ENCODE assay signal across 7 cellular contexts in genomic region chr6:34263484-34263883, GRCh38. TPM values are rescaled to one million over a fixed set of nuclear protein-coding genes. Genes with fewer than 3 reads are reported as not detected.
DNase-seq lines count a peak whose midpoint lies in the region; ATAC-seq, FAIRE-seq and TF ChIP-seq lines count a peak whose summit lies in the region.
"Not testable (repeated sequence)": the region's sequence is repeated elsewhere in the genome, so short reads cannot be mapped to it uniquely, and the experiment has no call there.

No MANE protein-coding gene starts in this region.

- not testable (repeated sequence) for H3K79me1 ChIP-seq in H9 (ENCODE audit: insufficient read depth, low read depth, low read length, poor library complexity, severe bottlenecking)

- not testable (repeated sequence) for H3K23ac ChIP-seq in H9 (ENCODE audit: insufficient read length, low read depth, low read length)

- H3K4ac ChIP-seq in H9 (ENCODE audit: low read depth, low read length), result not testable (repeated sequence)

- H2BK12ac ChIP-seq in H9 (ENCODE audit: insufficient read length, low read depth, low read length), result not testable (repeated sequence)

- not testable (repeated sequence) for BruUV-seq in K562 (replicated peaks; lab: Mats Ljungman, UMichigan); HepG2 (replicated peaks; lab: Mats Ljungman, UMichigan)

- not testable (repeated sequence) for DNase-seq in GM13976 (ENCODE audit: low spot score); GM23338 (ENCODE audit: low spot score); H9; K562 (ENCODE audit: extremely low read depth in 1 of 4, low spot score in 3 of 4); endodermal cell; endothelial cell (ENCODE audit: low spot score); HepG2 (ENCODE audit: low spot score)

- not testable (repeated sequence) for H3K4me1 ChIP-seq in GM23338 (ENCODE audit: insufficient read depth); H9 (ENCODE audit: insufficient read depth, low read length); K562 (replicated peaks in 1 of 2; ENCODE audit: control insufficient read depth in 2 of 2, insufficient read depth in 2 of 2, low read length in 2 of 2); endodermal cell (ENCODE audit: control insufficient read depth, insufficient read depth, low read length); HepG2 (ENCODE audit: insufficient read depth, low read length)

- TF ChIP-seq RAD21 in K562 (CRISPR knock-in tag; conservative IDR thresholded peaks at IDR 0.05 in 1 of 2, IDR thresholded peaks at IDR 0.05 in 1 of 2); HepG2 (CRISPR knock-in tag; IDR thresholded peaks at IDR 0.05): not testable (repeated sequence)

- WGBS in H9 (ENCODE audit: extremely low coverage, insufficient read length, low lambda C conversion rate), result no CpG with 5 or more reads among the region's 23 CpGs
- 98% methylated on average over 23 of the region's 23 CpGs for WGBS in K562 (ENCODE audit: insufficient coverage, low coverage, missing lambda C conversion rate)
- 96% methylated on average over 11 to 23 of the region's 23 CpGs for WGBS in endodermal cell (ENCODE audit: insufficient coverage in 1 of 2, insufficient read length in 1 of 2), 2 experiments
- WGBS in HepG2 (ENCODE audit: low lambda C conversion rate), result 90% methylated on average over 23 of the region's 23 CpGs

- not testable (repeated sequence) for H4K20me1 ChIP-seq in GM23338 (replicated peaks; ENCODE audit: insufficient read depth); H9 (ENCODE audit: control insufficient read depth, insufficient read depth, insufficient read length); K562 (replicated peaks; ENCODE audit: control insufficient read depth, insufficient read depth, low read length); HepG2 (ENCODE audit: insufficient read depth, low read length)

- CTCF ChIA-PET in K562 (lab: Yijun Ruan, JAX; ENCODE audit: low intra/inter-chr PET ratio); HepG2 (lab: Yijun Ruan, JAX; ENCODE audit: low intra/inter-chr PET ratio, low total read pairs): not testable (repeated sequence)

- H3K27me3 ChIP-seq in GM23338 (ENCODE audit: insufficient read depth); H9 (ENCODE audit: insufficient read depth, low read length); K562 (ENCODE audit: control insufficient read depth in 2 of 2, insufficient read depth in 2 of 2, low read length in 2 of 2); endodermal cell (ENCODE audit: control insufficient read depth, insufficient read depth, low read length, poor library complexity, severe bottlenecking); HepG2 (ENCODE audit: control insufficient read depth in 1 of 2, insufficient read depth in 2 of 2, low read length in 2 of 2): not testable (repeated sequence)

- not testable (repeated sequence) for H2BK20ac ChIP-seq in H9 (ENCODE audit: low read depth, low read length, poor library complexity, severe bottlenecking)

- not testable (repeated sequence) for H2BK5ac ChIP-seq in H9 (ENCODE audit: insufficient read length, low read length)

- not testable (repeated sequence) for H3K4me2 ChIP-seq in GM23338; H9 (ENCODE audit: insufficient read depth, insufficient read length, low read length); K562 (ENCODE audit: insufficient read depth, low read length); HepG2 (ENCODE audit: low read depth, low read length)

- H4K5ac ChIP-seq in H9 (ENCODE audit: insufficient read length, low read depth, low read length), result not testable (repeated sequence)

- H3K36me3 ChIP-seq in GM23338 (ENCODE audit: insufficient read depth); K562 (ENCODE audit: control insufficient read depth, insufficient read depth, low read length); endodermal cell (ENCODE audit: control insufficient read depth, insufficient read depth, low read length); HepG2 (replicated peaks in 1 of 2; ENCODE audit: control insufficient read depth in 1 of 2, insufficient read depth in 2 of 2, low read length in 2 of 2): not testable (repeated sequence)

- not testable (repeated sequence) for H3K23me2 ChIP-seq in H9 (ENCODE audit: insufficient read length, low read depth, low read length, poor library complexity, severe bottlenecking)

- H3K4me1 Mint-ChIP-seq in GM23338; H9; endodermal cell; endothelial cell (ENCODE audit: unreplicated experiment): not testable (repeated sequence)

- ATAC-seq in GM23338, K562, HepG2: not testable (repeated sequence)

- not testable (repeated sequence) for H3T11ph ChIP-seq in H9 (ENCODE audit: low read length)

- H2AFZ ChIP-seq in GM23338; H9 (ENCODE audit: low read length); K562 (ENCODE audit: low read depth, low read length); HepG2 (ENCODE audit: low read length): not testable (repeated sequence)

- H4K8ac ChIP-seq in H9 (replicated peaks; ENCODE audit: insufficient read length, low read depth, low read length), result not testable (repeated sequence)

- H3K36me3 Mint-ChIP-seq in GM23338 (ENCODE audit: low read depth), result peaks cover 22% of the 10 kb centered on the region
- peaks cover 8 to 18% (median 13%) of the 10 kb centered on the region in 3 experiments for H3K36me3 Mint-ChIP-seq in H9 (ENCODE audit: insufficient read depth in 1 of 3, low read depth in 3 of 3)
- H3K36me3 Mint-ChIP-seq in endodermal cell (ENCODE audit: low read depth), result not testable (repeated sequence)
- H3K36me3 Mint-ChIP-seq in endothelial cell (ENCODE audit: low read depth, unreplicated experiment), result peaks cover 31% of the 10 kb centered on the region

- not testable (repeated sequence) for H2AK5ac ChIP-seq in H9 (ENCODE audit: insufficient read length, low read length)

- H2BK15ac ChIP-seq in H9 (ENCODE audit: low read depth, low read length), result not testable (repeated sequence)

- H3K9me1 ChIP-seq in K562 (ENCODE audit: control insufficient read depth, insufficient read depth, low read length), result not testable (repeated sequence)

- intact Hi-C loops in K562 (cut with micrococcal nuclease); HepG2 (cut with micrococcal nuclease; ENCODE audit: unreplicated experiment): not testable (repeated sequence)

- not testable (repeated sequence) for H3K9ac ChIP-seq in H9 (ENCODE audit: extremely low read depth, insufficient read length, low read length); K562 (ENCODE audit: insufficient read depth in 1 of 2, low read depth in 2 of 2, low read length in 2 of 2); endodermal cell (ENCODE audit: extremely low read depth, low read length, poor library complexity, severe bottlenecking); HepG2 (ENCODE audit: insufficient read depth, low read depth, low read length)

- not testable (repeated sequence) for H3K18ac ChIP-seq in H9 (ENCODE audit: insufficient read length, low read depth, low read length)

- H3K9me3 ChIP-seq in H9 (ENCODE audit: control insufficient read depth, low read depth, low read length); HepG2 (ENCODE audit: low read length): not testable (repeated sequence)
- peaks cover 12% of the 10 kb centered on the region for H3K9me3 ChIP-seq in K562 (replicated peaks; ENCODE audit: control insufficient read depth, insufficient read depth, low read depth, low read length)
- H3K9me3 ChIP-seq in endodermal cell (ENCODE audit: control insufficient read depth, low read length), result peaks cover 22% of the 10 kb centered on the region

- H3K27me3 Mint-ChIP-seq in GM23338 (ENCODE audit: insufficient read depth, low read depth, poor library complexity); H9 (ENCODE audit: low read depth); endodermal cell (ENCODE audit: insufficient read depth); endothelial cell (ENCODE audit: unreplicated experiment): not testable (repeated sequence)

- H3F3A ChIP-seq in GM23338 (replicated peaks; ENCODE audit: low read depth), result not testable (repeated sequence)

- not testable (repeated sequence) for H3K14ac ChIP-seq in H9 (ENCODE audit: insufficient read depth, low read length)

- not testable (repeated sequence) for FAIRE-seq in K562 (lab: Jason Lieb, UNC); HepG2 (lab: Jason Lieb, UNC)

- not testable (repeated sequence) for H3K27ac Mint-ChIP-seq in GM23338; H9; endodermal cell; endothelial cell (ENCODE audit: unreplicated experiment)

- not testable (repeated sequence) for TF ChIP-seq POLR2A in K562 (conservative IDR thresholded peaks at IDR 0.05); HepG2 (IDR thresholded peaks at IDR 0.05; ENCODE audit: insufficient read depth in 1 of 2, low read depth in 2 of 2, low read length in 2 of 2)

- not testable (repeated sequence) for H3K27ac ChIP-seq in GM23338 (ENCODE audit: low read depth); H9 (ENCODE audit: insufficient read length, low read depth, low read length); K562 (ENCODE audit: extremely low read depth, low read depth, low read length); endodermal cell (ENCODE audit: low read depth, low read length); HepG2 (ENCODE audit: extremely low read length, insufficient read depth, low read length)

- not testable (repeated sequence) for H4K91ac ChIP-seq in H9 (ENCODE audit: insufficient read length, low read depth, low read length)

- in situ Hi-C loops in GM13976 (cut with MboI; ENCODE audit: low sequenced_read_pairs, unreplicated experiment), result loop anchor here (10.0 kb wide), 1 partner anchor 121 kb away; no protein-coding TSS in a partner anchor
- in situ Hi-C loops in K562 (cut with MboI); HepG2 (cut with HindIII; ENCODE audit: extremely low pct_ligation_motif_present, low pct_unique_long_range_greater_than_20kb): not testable (repeated sequence)

- H3K56ac ChIP-seq in H9 (ENCODE audit: insufficient read length, low read depth, low read length), result not testable (repeated sequence)

- not testable (repeated sequence) for H2BK120ac ChIP-seq in H9 (ENCODE audit: low read depth, low read length, poor library complexity, severe bottlenecking)

- H3K79me2 ChIP-seq in GM23338 (replicated peaks; ENCODE audit: insufficient read depth); H9 (ENCODE audit: insufficient read depth, low read length); K562 (ENCODE audit: control insufficient read depth, insufficient read depth, low read length); HepG2 (ENCODE audit: insufficient read depth, low read length): not testable (repeated sequence)

- POLR2A ChIA-PET in K562 (lab: Yijun Ruan, JAX); HepG2 (lab: Yijun Ruan, JAX): not testable (repeated sequence)

- H3K9me3 Mint-ChIP-seq in GM23338 (peaks cover 25% of the 10 kb centered on the region), H9 (peaks cover 18 to 27% of the 10 kb centered on the region in 2 experiments), endodermal cell (peaks cover 38% of the 10 kb centered on the region)
- H3K9me3 Mint-ChIP-seq in endothelial cell (ENCODE audit: unreplicated experiment), result not testable (repeated sequence)

- not testable (repeated sequence) for H3K4me3 ChIP-seq in GM23338; K562; endodermal cell (ENCODE audit: low read length); HepG2 (replicated peaks in 1 of 3; ENCODE audit: insufficient read depth in 1 of 3, low read depth in 2 of 3, low read length in 3 of 3)

- TF ChIP-seq CTCF in GM13976 (IDR thresholded peaks at IDR 0.05; ENCODE audit: borderline replicate concordance, control extremely low read depth, extremely low read depth, insufficient read depth, missing control alignments) (peak; percentile 0), GM23338 (conservative IDR thresholded peaks at IDR 0.05; ENCODE audit: low read depth in 2 of 2) (peak; percentile 30 to 31), H9 (conservative IDR thresholded peaks at IDR 0.05) (peak; percentile 25; the same call in 2 of the 3 replicates), endodermal cell (conservative IDR thresholded peaks at IDR 0.05) (peak; percentile 8)
- TF ChIP-seq CTCF in K562 (IDR thresholded peaks at IDR 0.05 in 2 of 3, conservative IDR thresholded peaks at IDR 0.05 in 1 of 3; ENCODE audit: insufficient read depth in 2 of 3, low read depth in 1 of 3, low read length in 3 of 3); endothelial cell (IDR thresholded peaks at IDR 0.05; ENCODE audit: unreplicated experiment); HepG2 (CRISPR knock-in tag; IDR thresholded peaks at IDR 0.05): not testable (repeated sequence)

- H3K4me3 Mint-ChIP-seq in GM23338, H9, endodermal cell: not testable (repeated sequence)
- H3K4me3 Mint-ChIP-seq in endothelial cell (ENCODE audit: unreplicated experiment), result peak overlapping the region; percentile 51

- TF ChIP-seq EP300 in K562 (IDR thresholded peaks at IDR 0.05; ENCODE audit: low read length); HepG2 (IDR thresholded peaks at IDR 0.05; ENCODE audit: low read depth in 2 of 2, low read length in 2 of 2); HepG2 (CRISPR knock-in tag; IDR thresholded peaks at IDR 0.05; ENCODE audit: borderline replicate concordance): not testable (repeated sequence)

- H3K9me2 ChIP-seq in GM23338 (ENCODE audit: insufficient read depth), result not testable (repeated sequence)

RNA-seq across cellular contexts. Expression of gene SMIM29, which starts 14.7 kb away (rescaled TPM):
- 5.0 and 9.0 TPM in 2 replicates for total RNA-seq in GM23338 (2014; rRNA removed; shearing (Covaris generic))
- polyA plus RNA-seq in GM23338 (2016; fragmentation: Nextera tagmentation; extraction: Ambion mirVana) (15.9 and 17.0 TPM in 2 replicates), K562 (2011; rRNA removed) (29.1 and 74.4 TPM in 2 replicates), K562 (2014; fragmentation: Illumina TruSeq; extraction: Trizol) (20.9 and 39.0 TPM in 2 replicates), K562 (2014; fragmentation: Nextera tagmentation; extraction: Ambion mirVana) (10 to 100 TPM; 13.1 to 13.7 TPM), K562 (2014; rRNA removed) (34.9 and 36.7 TPM in 2 replicates), HepG2 (2011; rRNA removed) (8.8 and 11.9 TPM in 2 replicates)
- total RNA-seq in H9 (2021) (5.1 and 5.4 TPM in 2 replicates), K562 (2014; rRNA removed) (31.8 and 42.1 TPM in 2 replicates), K562 (2014; rRNA removed; fragmentation: Illumina TruSeq; extraction: Trizol) (4.6 and 6.5 TPM in 2 replicates), K562 (2015; rRNA removed; fragmentation: Illumina TruSeq; extraction: Trizol) (18.2 and 21.9 TPM in 2 replicates), K562 (2021) (30.1 and 35.5 TPM in 2 replicates), endodermal cell (1 to 10 TPM; 7.2 to 7.9 TPM), endothelial cell (ENCODE audit: unreplicated experiment) (44.3 TPM), HepG2 (2016; rRNA removed; fragmentation: Illumina TruSeq; extraction: Trizol) (11.2 and 15.3 TPM in 2 replicates)
- total RNA-seq in K562 (2011; cell fraction: chromatin; rRNA removed; ENCODE audit: low replicate concordance), result 9.6 and 43.3 TPM in 2 replicates
- 62.9 and 65.8 TPM in 2 replicates for total RNA-seq in K562 (2011; cell fraction: nucleolus; rRNA removed)
- 33.6 and 43.7 TPM in 2 replicates for total RNA-seq in K562 (2011; cell fraction: nucleoplasm; rRNA removed)
- polyA plus RNA-seq in K562 (2011; cell fraction: cytosol; rRNA removed), result 106 and 151 TPM in 2 replicates
- 87.3 and 88.9 TPM in 2 replicates for polyA plus RNA-seq in K562 (2011; cell fraction: nucleus; rRNA removed)
- 43.9 and 73.7 TPM in 2 replicates for polyA plus RNA-seq in K562 (2012)
- polyA minus RNA-seq in K562 (2011; rRNA and poly(A)+ RNA removed), result 10.5 and 14.6 TPM in 2 replicates
- polyA minus RNA-seq in K562 (2011; cell fraction: cytosol; rRNA and poly(A)+ RNA removed), result 18.3 and 35.8 TPM in 2 replicates
- polyA minus RNA-seq in K562 (2011; cell fraction: nucleus; rRNA and poly(A)+ RNA removed), result 43.4 and 63.9 TPM in 2 replicates
- polyA plus RNA-seq in endodermal cell (2013, experiment 1 of 2), result 16.4 TPM
- polyA plus RNA-seq in endodermal cell (2013, experiment 2 of 2), result 14.3 TPM
- 78.6 and 81.3 TPM in 2 replicates for total RNA-seq in HepG2 (2016; cell fraction: cytosol; rRNA removed; fragmentation: Illumina TruSeq; extraction: Trizol; ENCODE audit: low read depth)
- total RNA-seq in HepG2 (2016; cell fraction: insoluble cytoplasmic fraction; rRNA removed; fragmentation: Illumina TruSeq; extraction: Trizol), result 9.2 and 15.5 TPM in 2 replicates
- total RNA-seq in HepG2 (2016; cell fraction: membrane; rRNA removed; fragmentation: Illumina TruSeq; extraction: Trizol), result 58.3 and 62.1 TPM in 2 replicates
- total RNA-seq in HepG2 (2016; cell fraction: nucleus; rRNA removed; fragmentation: Illumina TruSeq; extraction: Trizol), result 7.2 and 10.1 TPM in 2 replicates
- polyA plus RNA-seq in HepG2 (2011; cell fraction: cytosol; rRNA removed), result 9.0 and 13.2 TPM in 2 replicates
- polyA plus RNA-seq in HepG2 (2011; cell fraction: nucleus; rRNA removed), result 14.4 and 18.0 TPM in 2 replicates
- 3.4 and 5.5 TPM in 2 replicates for polyA plus RNA-seq in HepG2 (2012)
- 91.0 and 94.0 TPM in 2 replicates for polyA plus RNA-seq in HepG2 (2016; cell fraction: cytosol; fragmentation: Illumina TruSeq; extraction: Trizol; ENCODE audit: low read depth)
- 9.6 and 11.4 TPM in 2 replicates for polyA plus RNA-seq in HepG2 (2016; cell fraction: insoluble cytoplasmic fraction; fragmentation: Illumina TruSeq; extraction: Trizol; ENCODE audit: low read depth)
- 61.6 and 63.3 TPM in 2 replicates for polyA plus RNA-seq in HepG2 (2016; cell fraction: membrane; fragmentation: Illumina TruSeq; extraction: Trizol; ENCODE audit: low read depth)
- 13.3 and 16.8 TPM in 2 replicates for polyA plus RNA-seq in HepG2 (2016; cell fraction: nucleus; fragmentation: Illumina TruSeq; extraction: Trizol; ENCODE audit: insufficient read depth, low read depth)
- polyA minus RNA-seq in HepG2 (2011; rRNA and poly(A)+ RNA removed; ENCODE audit: low replicate concordance), result 13.5 and 15.5 TPM in 2 replicates
- polyA minus RNA-seq in HepG2 (2011; cell fraction: cytosol; rRNA and poly(A)+ RNA removed), result 3.9 and 4.0 TPM in 2 replicates
- polyA minus RNA-seq in HepG2 (2011; cell fraction: nucleus; rRNA and poly(A)+ RNA removed), result 5.6 and 6.4 TPM in 2 replicates

RNA-seq across cellular contexts. Expression of gene HMGA1, which starts 26.8 kb away (rescaled TPM):
- total RNA-seq in GM23338 (2014; rRNA removed; shearing (Covaris generic)), result 1,700 and 2,052 TPM in 2 replicates
- polyA plus RNA-seq in GM23338 (2016; fragmentation: Nextera tagmentation; extraction: Ambion mirVana) (1,386 and 1,411 TPM in 2 replicates), K562 (2011; rRNA removed) (205 and 451 TPM in 2 replicates), K562 (2014; fragmentation: Illumina TruSeq; extraction: Trizol) (1,608 and 1,897 TPM in 2 replicates), K562 (2014; fragmentation: Nextera tagmentation; extraction: Ambion mirVana) (10 to 100 TPM; 27.8 to 58.8 TPM), K562 (2014; rRNA removed) (1,026 and 1,125 TPM in 2 replicates), HepG2 (2011; rRNA removed) (110 and 117 TPM in 2 replicates)
- total RNA-seq in H9 (2021) (2,116 and 2,191 TPM in 2 replicates), K562 (2014; rRNA removed) (1,004 and 1,256 TPM in 2 replicates), K562 (2014; rRNA removed; fragmentation: Illumina TruSeq; extraction: Trizol) (270 and 326 TPM in 2 replicates), K562 (2015; rRNA removed; fragmentation: Illumina TruSeq; extraction: Trizol) (594 and 609 TPM in 2 replicates), K562 (2021) (1,947 and 1,950 TPM in 2 replicates), endodermal cell (1,000 to 10,000 TPM; 1,306 to 1,595 TPM), endothelial cell (ENCODE audit: unreplicated experiment) (528 TPM), HepG2 (2016; rRNA removed; fragmentation: Illumina TruSeq; extraction: Trizol) (145 and 150 TPM in 2 replicates)
- 30.6 and 67.6 TPM in 2 replicates for total RNA-seq in K562 (2011; cell fraction: chromatin; rRNA removed; ENCODE audit: low replicate concordance)
- total RNA-seq in K562 (2011; cell fraction: nucleolus; rRNA removed), result 97.4 and 98.8 TPM in 2 replicates
- 112 and 202 TPM in 2 replicates for total RNA-seq in K562 (2011; cell fraction: nucleoplasm; rRNA removed)
- polyA plus RNA-seq in K562 (2011; cell fraction: cytosol; rRNA removed), result 348 and 767 TPM in 2 replicates
- 229 and 367 TPM in 2 replicates for polyA plus RNA-seq in K562 (2011; cell fraction: nucleus; rRNA removed)
- polyA plus RNA-seq in K562 (2012), result 830 and 1,263 TPM in 2 replicates
- 66.3 and 71.3 TPM in 2 replicates for polyA minus RNA-seq in K562 (2011; rRNA and poly(A)+ RNA removed)
- 364 and 449 TPM in 2 replicates for polyA minus RNA-seq in K562 (2011; cell fraction: cytosol; rRNA and poly(A)+ RNA removed)
- 49.0 and 60.6 TPM in 2 replicates for polyA minus RNA-seq in K562 (2011; cell fraction: nucleus; rRNA and poly(A)+ RNA removed)
- 1,230 TPM for polyA plus RNA-seq in endodermal cell (2013, experiment 1 of 2)
- polyA plus RNA-seq in endodermal cell (2013, experiment 2 of 2), result 1,159 TPM
- total RNA-seq in HepG2 (2016; cell fraction: cytosol; rRNA removed; fragmentation: Illumina TruSeq; extraction: Trizol; ENCODE audit: low read depth), result 82.4 and 94.2 TPM in 2 replicates
- 136 and 144 TPM in 2 replicates for total RNA-seq in HepG2 (2016; cell fraction: insoluble cytoplasmic fraction; rRNA removed; fragmentation: Illumina TruSeq; extraction: Trizol)
- 218 and 242 TPM in 2 replicates for total RNA-seq in HepG2 (2016; cell fraction: membrane; rRNA removed; fragmentation: Illumina TruSeq; extraction: Trizol)
- 54.7 and 67.6 TPM in 2 replicates for total RNA-seq in HepG2 (2016; cell fraction: nucleus; rRNA removed; fragmentation: Illumina TruSeq; extraction: Trizol)
- polyA plus RNA-seq in HepG2 (2011; cell fraction: cytosol; rRNA removed), result 75.3 and 119 TPM in 2 replicates
- 94.8 and 98.5 TPM in 2 replicates for polyA plus RNA-seq in HepG2 (2011; cell fraction: nucleus; rRNA removed)
- polyA plus RNA-seq in HepG2 (2012), result 124 and 156 TPM in 2 replicates
- polyA plus RNA-seq in HepG2 (2016; cell fraction: cytosol; fragmentation: Illumina TruSeq; extraction: Trizol; ENCODE audit: low read depth), result 263 TPM in 2 replicates
- polyA plus RNA-seq in HepG2 (2016; cell fraction: insoluble cytoplasmic fraction; fragmentation: Illumina TruSeq; extraction: Trizol; ENCODE audit: low read depth), result 365 and 450 TPM in 2 replicates
- 531 and 581 TPM in 2 replicates for polyA plus RNA-seq in HepG2 (2016; cell fraction: membrane; fragmentation: Illumina TruSeq; extraction: Trizol; ENCODE audit: low read depth)
- polyA plus RNA-seq in HepG2 (2016; cell fraction: nucleus; fragmentation: Illumina TruSeq; extraction: Trizol; ENCODE audit: insufficient read depth, low read depth), result 216 and 222 TPM in 2 replicates
- polyA minus RNA-seq in HepG2 (2011; rRNA and poly(A)+ RNA removed; ENCODE audit: low replicate concordance), result 74.1 and 108 TPM in 2 replicates
- polyA minus RNA-seq in HepG2 (2011; cell fraction: cytosol; rRNA and poly(A)+ RNA removed), result 75.7 and 94.8 TPM in 2 replicates
- polyA minus RNA-seq in HepG2 (2011; cell fraction: nucleus; rRNA and poly(A)+ RNA removed), result 17.0 and 21.0 TPM in 2 replicates
